11 cellular contexts compared by ENCODE assay signal in the genomic region with DNA sequence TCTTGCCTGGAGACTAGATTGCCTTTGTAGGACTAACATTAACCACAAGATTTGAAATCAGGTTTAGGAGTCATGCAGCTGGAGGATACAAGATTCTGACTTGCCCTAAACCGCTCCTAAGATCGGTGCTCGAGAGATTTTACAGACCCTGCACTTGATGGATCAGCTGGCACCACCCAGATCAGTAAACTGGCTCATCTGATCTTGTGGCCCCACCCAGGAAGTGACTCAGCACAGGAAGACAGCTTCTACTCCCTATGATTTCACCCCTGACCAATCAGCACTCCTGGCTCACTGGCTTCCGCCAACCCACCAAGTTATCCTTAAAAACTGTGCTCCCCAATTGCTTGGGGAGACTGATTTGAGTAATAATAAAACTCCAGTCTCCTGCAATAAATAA. TPM values are rescaled to one million over a fixed set of nuclear protein-coding genes. Genes with fewer than 3 reads are reported as not detected.
DNase-seq lines count a peak whose midpoint lies in the region; ATAC-seq, FAIRE-seq and TF ChIP-seq lines count a peak whose summit lies in the region.
"Had no signal": no experiment of that assay in that cellular context is flagged by ENCODE, and none has a peak within 500 bp of the region (broad histone marks: within the 10 kb centered on the region; RNA-seq: fewer than 3 reads in every experiment).

No MANE protein-coding gene starts in this region.

- no peak for FAIRE-seq in K562 (lab: Jason Lieb, UNC)
- FAIRE-seq: RCC 7860 had no signal

- TF ChIP-seq EP300 in K562 (IDR thresholded peaks at IDR 0.05; ENCODE audit: low read length) (no peak), suprapubic skin (IDR thresholded peaks at IDR 0.05) (no peak)

- H3K4me2 ChIP-seq in K562 (ENCODE audit: insufficient read depth, low read length) = no peak overlapping the region

- H3K4me3 ChIP-seq in Panc1 (ENCODE audit: low read depth in 2 of 2, low read length in 2 of 2) (no peak overlapping the region), K562 (no peak overlapping the region), suprapubic skin (no peak overlapping the region)

- no peak for TF ChIP-seq POLR2A in K562 (conservative IDR thresholded peaks at IDR 0.05)
- TF ChIP-seq POLR2A in suprapubic skin (IDR thresholded peaks at IDR 0.05) = no peak

- intact Hi-C loops in Panc1 (cut with micrococcal nuclease; ENCODE audit: unreplicated experiment) = no loop called here
- intact Hi-C loops in K562 (cut with micrococcal nuclease) = no loop called here

- POLR2A ChIA-PET in Panc1 (lab: Charles Lee) (no interaction called here), K562 (lab: Yijun Ruan, JAX) (no interaction called here)

- H4K20me1 ChIP-seq in K562 (replicated peaks; ENCODE audit: control insufficient read depth, insufficient read depth, low read length) = no peaks in the 10 kb centered on the region

- DNase-seq in SKM-1 treated with dmso at 0.1 percent for 144 hours (lab: John Stamatoyannopoulos, UW; ENCODE audit: unreplicated experiment) (peak; percentile 15), SKM-1 (lab: John Stamatoyannopoulos, UW; ENCODE audit: unreplicated experiment) (no peak), Panc1 (ENCODE audit: low read depth, low spot score) (no peak), K562 (ENCODE audit: extremely low read depth in 1 of 4, low spot score in 3 of 4) (peak in 1 of 4 experiments; percentile 34), germinal center (ENCODE audit: low spot score) (no peak), suprapubic skin (ENCODE audit: low spot score in 2 of 2) (no peak)
- DNase-seq in stimulated activated CD8-positive, alpha-beta memory T cell treated with anti-CD3 and anti-CD28 coated beads, Interleukin-4, amount 100 ng/mL, for 24 hours (ENCODE audit: low read depth) = peak; percentile 29
- no peak for DNase-seq in central memory CD4-positive, alpha-beta T cell
- DNase-seq: amygdala, sigmoid colon had no signal

- no peak overlapping the region for H3K9ac ChIP-seq in K562 (ENCODE audit: insufficient read depth in 1 of 2, low read depth in 2 of 2, low read length in 2 of 2)

- peak overlapping the region; percentile 92 for H3K27ac ChIP-seq in Panc1 (ENCODE audit: low read length)
- H3K27ac ChIP-seq in K562 (ENCODE audit: extremely low read depth, low read depth, low read length) = no peak overlapping the region
- H3K27ac ChIP-seq in suprapubic skin = no peak overlapping the region

- WGBS in K562 (ENCODE audit: insufficient coverage, low coverage, missing lambda C conversion rate) = 59% methylated on average over 4 of the region's 4 CpGs
- 100% methylated on average over 4 of the region's 4 CpGs for WGBS in suprapubic skin

- peaks cover 14% of the 10 kb centered on the region for H3K4me1 ChIP-seq in Panc1 (ENCODE audit: control insufficient read depth, insufficient read depth, low read length)
- no peaks in the 10 kb centered on the region; a peak in 1 of 5 replicates for H3K4me1 ChIP-seq in K562 (replicated peaks in 1 of 2; ENCODE audit: control insufficient read depth in 2 of 2, insufficient read depth in 2 of 2, low read length in 2 of 2)
- peaks cover 10% of the 10 kb centered on the region for H3K4me1 ChIP-seq in suprapubic skin

- ATAC-seq in Panc1 (no peak), K562 (no peak)

- no peaks in the 10 kb centered on the region for H3K9me3 ChIP-seq in Panc1 (ENCODE audit: control insufficient read depth, insufficient read depth, low read depth, low read length)
- no peaks in the 10 kb centered on the region for H3K9me3 ChIP-seq in K562 (replicated peaks; ENCODE audit: control insufficient read depth, insufficient read depth, low read depth, low read length)
- no peaks in the 10 kb centered on the region for H3K9me3 ChIP-seq in suprapubic skin
- H3K9me3 ChIP-seq: sigmoid colon had no signal

- H3K36me3 ChIP-seq in Panc1 (ENCODE audit: control insufficient read depth, insufficient read depth, low read length) = no peaks in the 10 kb centered on the region
- no peaks in the 10 kb centered on the region; the same call in 2 of the 3 replicates for H3K36me3 ChIP-seq in K562 (ENCODE audit: control insufficient read depth, insufficient read depth, low read length)
- no peaks in the 10 kb centered on the region for H3K36me3 ChIP-seq in suprapubic skin
- H3K36me3 ChIP-seq: sigmoid colon had no signal

- no TSS peak for BruUV-seq in Panc1 (replicated peaks; lab: Mats Ljungman, UMichigan)
- BruUV-seq in K562 (replicated peaks; lab: Mats Ljungman, UMichigan) = no TSS peak

- TF ChIP-seq CTCF in Panc1 (IDR thresholded peaks at IDR 0.05) (no peak), K562 (IDR thresholded peaks at IDR 0.05 in 2 of 3, conservative IDR thresholded peaks at IDR 0.05 in 1 of 3; ENCODE audit: insufficient read depth in 2 of 3, low read depth in 1 of 3, low read length in 3 of 3) (no peak), suprapubic skin (IDR thresholded peaks at IDR 0.05) (no peak)

- no peak for TF ChIP-seq RAD21 in K562 (CRISPR knock-in tag; conservative IDR thresholded peaks at IDR 0.05 in 1 of 2, IDR thresholded peaks at IDR 0.05 in 1 of 2)

- no peaks in the 10 kb centered on the region for H3K79me2 ChIP-seq in K562 (ENCODE audit: control insufficient read depth, insufficient read depth, low read length)

- H2AFZ ChIP-seq in K562 (ENCODE audit: low read depth, low read length) = no peak overlapping the region

- CTCF ChIA-PET in Panc1 (lab: Charles Lee) (no interaction called here), K562 (lab: Yijun Ruan, JAX; ENCODE audit: low intra/inter-chr PET ratio) (no interaction called here)

- H3K27me3 ChIP-seq in Panc1 (ENCODE audit: control insufficient read depth, insufficient read depth, low read length) = no peaks in the 10 kb centered on the region
- no peaks in the 10 kb centered on the region for H3K27me3 ChIP-seq in K562 (ENCODE audit: control insufficient read depth in 2 of 2, insufficient read depth in 2 of 2, low read length in 2 of 2)
- H3K27me3 ChIP-seq in suprapubic skin = no peaks in the 10 kb centered on the region
- H3K27me3 ChIP-seq: sigmoid colon had no signal

- in situ Hi-C loops in Panc1 (cut with HindIII; ENCODE audit: low pct_unique_long_range_greater_than_20kb, low sequenced_read_pairs) (no loop called here), K562 (cut with MboI) (no loop called here)

- no peaks in the 10 kb centered on the region for H3K9me1 ChIP-seq in K562 (ENCODE audit: control insufficient read depth, insufficient read depth, low read length)

TF ChIP-seq in K562, 482 proteins besides CTCF, POLR2A, EP300 and RAD21 (continues in another document):
- TF ChIP-seq TOE1 (IDR thresholded peaks at IDR 0.05; ENCODE audit: borderline replicate concordance) = no peak
- no peak for TF ChIP-seq TOE1 (CRISPR knock-in tag; IDR thresholded peaks at IDR 0.05; ENCODE audit: borderline replicate concordance, low read depth)
- no peak for TF ChIP-seq NR4A1 (CRISPR knock-in tag; IDR thresholded peaks at IDR 0.05)
- TF ChIP-seq NR4A1 (tag; IDR thresholded peaks at IDR 0.05) = no peak
- TF ChIP-seq ZBTB7A (IDR thresholded peaks at IDR 0.05; ENCODE audit: borderline replicate concordance, control insufficient read depth, low read depth, low read length) = no peak

RNA-seq across cellular contexts. Expression of a gene that starts 0.9 kb away (rescaled TPM):
- 0.31 TPM for total RNA-seq in Panc1 (2021; ENCODE audit: unreplicated experiment)
- polyA plus RNA-seq in Panc1 (2012; ENCODE audit: insufficient read length) = not detected
- total RNA-seq in K562 (2011; cell fraction: chromatin; rRNA removed; ENCODE audit: low replicate concordance) = 0.46 TPM in 1 of 2 replicates, not detected in the other
- total RNA-seq in K562 (2011; cell fraction: nucleolus; rRNA removed) = 0.13 TPM in 1 of 2 replicates, not detected in the other
- total RNA-seq in K562 (2011; cell fraction: nucleoplasm; rRNA removed) = 0.15 and 0.53 TPM in 2 replicates
- total RNA-seq in K562 (2014; rRNA removed) = not detected in 2 replicates
- total RNA-seq in K562 (2014; rRNA removed; fragmentation: Illumina TruSeq; extraction: Trizol) = 0.06 and 0.15 TPM in 2 replicates
- total RNA-seq in K562 (2015; rRNA removed; fragmentation: Illumina TruSeq; extraction: Trizol) = 0.07 and 0.11 TPM in 2 replicates
- total RNA-seq in K562 (2021) = not detected in 2 replicates
- 0.06 and 0.23 TPM in 2 replicates for polyA plus RNA-seq in K562 (2011; rRNA removed)
- polyA plus RNA-seq in K562 (2011; cell fraction: cytosol; rRNA removed) = 0.01 TPM in 1 of 2 replicates, not detected in the other
- polyA plus RNA-seq in K562 (2011; cell fraction: nucleus; rRNA removed) = 0.17 and 0.28 TPM in 2 replicates
- 0.10 and 0.22 TPM in 2 replicates for polyA plus RNA-seq in K562 (2012)
- 0.09 TPM in 1 of 2 replicates, not detected in the other for polyA plus RNA-seq in K562 (2014; fragmentation: Illumina TruSeq; extraction: Trizol)
- under 1 TPM in 1 of 2 experiments, not detected in 1; 0.08 TPM for polyA plus RNA-seq in K562 (2014; fragmentation: Nextera tagmentation; extraction: Ambion mirVana)
- 0.16 TPM in 1 of 2 replicates, not detected in the other for polyA plus RNA-seq in K562 (2014; rRNA removed)
- polyA minus RNA-seq in K562 (2011; rRNA and poly(A)+ RNA removed) = 0.18 and 0.36 TPM in 2 replicates
- not detected in 2 replicates for polyA minus RNA-seq in K562 (2011; cell fraction: cytosol; rRNA and poly(A)+ RNA removed)
- polyA minus RNA-seq in K562 (2011; cell fraction: nucleus; rRNA and poly(A)+ RNA removed) = 0.22 TPM in 1 of 2 replicates, not detected in the other
- total RNA-seq in suprapubic skin = 1 to 10 TPM in 1 of 4 donors, under 1 TPM in 3; 0.45 to 1.4 (median 0.55) TPM

RNA-seq across cellular contexts. Expression of a gene that starts 8.5 kb away (rescaled TPM):
- total RNA-seq in Panc1 (2021; ENCODE audit: unreplicated experiment) = 42.2 TPM
- 25.3 TPM for polyA plus RNA-seq in Panc1 (2012; ENCODE audit: insufficient read length)
- 34.0 and 121 TPM in 2 replicates for total RNA-seq in K562 (2011; cell fraction: chromatin; rRNA removed; ENCODE audit: low replicate concordance)
- total RNA-seq in K562 (2011; cell fraction: nucleolus; rRNA removed) = 13.8 and 21.3 TPM in 2 replicates
- 35.2 and 46.0 TPM in 2 replicates for total RNA-seq in K562 (2011; cell fraction: nucleoplasm; rRNA removed)
- total RNA-seq in K562 (2014; rRNA removed) = 46.2 and 47.3 TPM in 2 replicates
- 63.8 and 67.1 TPM in 2 replicates for total RNA-seq in K562 (2014; rRNA removed; fragmentation: Illumina TruSeq; extraction: Trizol)
- 60.7 and 63.1 TPM in 2 replicates for total RNA-seq in K562 (2015; rRNA removed; fragmentation: Illumina TruSeq; extraction: Trizol)
- 50.1 and 52.0 TPM in 2 replicates for total RNA-seq in K562 (2021)
- polyA plus RNA-seq in K562 (2011; rRNA removed) = 51.3 and 62.9 TPM in 2 replicates
- 11.7 and 23.8 TPM in 2 replicates for polyA plus RNA-seq in K562 (2011; cell fraction: cytosol; rRNA removed)
- 22.8 and 41.5 TPM in 2 replicates for polyA plus RNA-seq in K562 (2011; cell fraction: nucleus; rRNA removed)
- 46.0 and 52.0 TPM in 2 replicates for polyA plus RNA-seq in K562 (2012)
- 50.1 and 59.4 TPM in 2 replicates for polyA plus RNA-seq in K562 (2014; fragmentation: Illumina TruSeq; extraction: Trizol)
- polyA plus RNA-seq in K562 (2014; fragmentation: Nextera tagmentation; extraction: Ambion mirVana) = 10 to 100 TPM in 1 of 2 experiments, 1 to 10 TPM in 1; 8.8 to 13.7 TPM
- 61.4 and 61.9 TPM in 2 replicates for polyA plus RNA-seq in K562 (2014; rRNA removed)
- 65.9 and 81.4 TPM in 2 replicates for polyA minus RNA-seq in K562 (2011; rRNA and poly(A)+ RNA removed)
- 25.4 and 26.0 TPM in 2 replicates for polyA minus RNA-seq in K562 (2011; cell fraction: cytosol; rRNA and poly(A)+ RNA removed)
- polyA minus RNA-seq in K562 (2011; cell fraction: nucleus; rRNA and poly(A)+ RNA removed) = 40.8 and 69.0 TPM in 2 replicates
- total RNA-seq in suprapubic skin = 10 to 100 TPM; 39.8 to 65.3 (median 52.1) TPM

Comparison
In these comparisons a context has a peak if more than half of its experiments do, and no peak if none do; other contexts are left out.
1. DNase-seq: peak in SKM-1 treated with dmso at 0.1 percent for 144 hours (single experiment) and stimulated activated CD8-positive, alpha-beta memory T cell treated with anti-CD3 and anti-CD28 coated beads, Interleukin-4, amount 100 ng/mL, for 24 hours (single experiment); none in SKM-1 (single experiment), Panc1 (single experiment), germinal center (single experiment), central memory CD4-positive, alpha-beta T cell (single experiment) and suprapubic skin (0 of 2).